Comparison of ENCODE assay signal across 7 cellular contexts in the genomic region with DNA sequence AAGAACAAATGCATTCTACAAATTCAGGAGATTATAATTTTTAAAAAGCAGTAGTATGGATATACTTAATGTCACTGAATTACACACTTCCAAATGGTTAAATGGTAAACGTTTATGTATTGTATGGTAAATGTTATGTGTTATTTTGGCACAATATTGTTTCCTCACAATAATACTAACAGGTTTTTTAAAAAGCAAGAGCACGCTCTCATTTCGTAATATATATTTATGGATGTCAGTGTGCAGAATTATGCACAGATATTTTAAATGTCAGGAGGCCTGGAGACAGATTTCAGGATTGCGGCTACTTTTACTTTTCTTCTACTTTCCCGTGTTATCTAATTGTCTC. TPM values are rescaled to one million over a fixed set of nuclear protein-coding genes. Genes with fewer than 3 reads are reported as not detected.
A peak's percentile ranks its signal among the peaks of the same experiment; 100 is the strongest.
DNase-seq lines count a peak whose midpoint lies in the region; ATAC-seq lines count a peak whose summit lies in the region.

No MANE protein-coding gene starts in this region.

- H3K36me3 ChIP-seq in iPS-20b (ENCODE audit: insufficient read depth, low read depth, low read length), result no peaks in the 10 kb centered on the region

- H3K9ac ChIP-seq in iPS-20b (ENCODE audit: low read depth, low read length), result peak overlapping the region; percentile 72; the same call in 1 of the 2 replicates

- no peak for DNase-seq in activated CD8-positive, alpha-beta T cell treated with anti-CD3 and anti-CD28 coated beads, Interleukin-2, amount 10 ng/mL, durations not matched to agents 7 days and 5 days
- DNase-seq in stimulated activated naive CD8-positive, alpha-beta T cell treated with anti-CD3 and anti-CD28 coated beads, Interleukin-15, amount 100 ng/mL, for 72 hours, result no peak
- DNase-seq in NCI-H748 (lab: John Stamatoyannopoulos, UW; ENCODE audit: unreplicated experiment), result no peak

- H3K27me3 ChIP-seq in iPS-20b (ENCODE audit: insufficient read depth, low read length), result no peaks in the 10 kb centered on the region; the same call in 1 of the 2 replicates

- POLR2A ChIA-PET in activated CD8-positive, alpha-beta T cell treated with anti-CD3 and anti-CD28 coated beads, Interleukin-2, amount 10 ng/mL, durations not matched to agents 7 days and 5 days (lab: Charles Lee), result interaction anchor here (0.9 kb wide), 1 partner anchor 37 kb away, joined by 5 read pairs; no protein-coding TSS in a partner anchor

- H3K4me1 ChIP-seq in iPS-20b (ENCODE audit: insufficient read depth, low read length), result peaks cover 6% of the 10 kb centered on the region; the same call in 1 of the 2 replicates

- no peaks in the 10 kb centered on the region for H3K9me3 ChIP-seq in iPS-20b (ENCODE audit: insufficient read depth, low read depth, low read length)

- CTCF ChIA-PET in activated CD8-positive, alpha-beta T cell treated with anti-CD3 and anti-CD28 coated beads, Interleukin-2, amount 10 ng/mL, durations not matched to agents 7 days and 5 days (lab: Charles Lee), result interaction anchor here (1.6 kb wide), 1 partner anchor 15 kb away, joined by 3 read pairs; no protein-coding TSS in a partner anchor

- H3K27me3 Mint-ChIP-seq in activated CD8-positive, alpha-beta T cell treated with anti-CD3 and anti-CD28 coated beads, Interleukin-2, amount 10 ng/mL, durations not matched to agents 7 days and 5 days (ENCODE audit: low read depth), result no peaks in the 10 kb centered on the region
- H3K27me3 Mint-ChIP-seq in stimulated activated naive CD8-positive, alpha-beta T cell treated with anti-CD3 and anti-CD28 coated beads, Interleukin-15, amount 100 ng/mL, for 72 hours, result no peaks in the 10 kb centered on the region

- peaks cover 29% of the 10 kb centered on the region for H3K4me1 Mint-ChIP-seq in activated CD8-positive, alpha-beta T cell treated with anti-CD3 and anti-CD28 coated beads, Interleukin-2, amount 10 ng/mL, durations not matched to agents 7 days and 5 days (ENCODE audit: low read depth)
- peaks cover 29% of the 10 kb centered on the region for H3K4me1 Mint-ChIP-seq in stimulated activated naive CD8-positive, alpha-beta T cell treated with anti-CD3 and anti-CD28 coated beads, Interleukin-15, amount 100 ng/mL, for 72 hours

- H3K9me3 Mint-ChIP-seq in activated CD8-positive, alpha-beta T cell treated with anti-CD3 and anti-CD28 coated beads, Interleukin-2, amount 10 ng/mL, durations not matched to agents 7 days and 5 days (ENCODE audit: insufficient read depth), result no peaks in the 10 kb centered on the region
- H3K9me3 Mint-ChIP-seq in stimulated activated naive CD8-positive, alpha-beta T cell treated with anti-CD3 and anti-CD28 coated beads, Interleukin-15, amount 100 ng/mL, for 72 hours, result peaks cover 0 to 7% of the 10 kb centered on the region in 2 donors

- H3K27ac Mint-ChIP-seq in activated CD8-positive, alpha-beta T cell treated with anti-CD3 and anti-CD28 coated beads, Interleukin-2, amount 10 ng/mL, durations not matched to agents 7 days and 5 days, result peak overlapping the region; percentile 75
- peak overlapping the region in 1 of 2 donors; percentile 93 for H3K27ac Mint-ChIP-seq in stimulated activated naive CD8-positive, alpha-beta T cell treated with anti-CD3 and anti-CD28 coated beads, Interleukin-15, amount 100 ng/mL, for 72 hours

- H3K4me3 ChIP-seq in iPS-20b (ENCODE audit: low read length), result peak overlapping the region; percentile 81

- ATAC-seq in HG03378 (IDR thresholded peaks at IDR 0.05; ENCODE audit: unreplicated experiment) (peak; percentile 8), HG02623 (IDR thresholded peaks at IDR 0.05; ENCODE audit: unreplicated experiment) (no peak), HG02642 (IDR thresholded peaks at IDR 0.05; ENCODE audit: poor library complexity, unreplicated experiment) (no peak)
- no peak for ATAC-seq in activated CD8-positive, alpha-beta T cell treated with anti-CD3 and anti-CD28 coated beads, Interleukin-2, amount 10 ng/mL, durations not matched to agents 7 days and 5 days
- no peak for ATAC-seq in stimulated activated naive CD8-positive, alpha-beta T cell treated with anti-CD3 and anti-CD28 coated beads, Interleukin-15, amount 100 ng/mL, for 72 hours

- H3K36me3 Mint-ChIP-seq in activated CD8-positive, alpha-beta T cell treated with anti-CD3 and anti-CD28 coated beads, Interleukin-2, amount 10 ng/mL, durations not matched to agents 7 days and 5 days (ENCODE audit: low read depth), result peaks cover 8% of the 10 kb centered on the region

- H3K4me3 Mint-ChIP-seq in activated CD8-positive, alpha-beta T cell treated with anti-CD3 and anti-CD28 coated beads, Interleukin-2, amount 10 ng/mL, durations not matched to agents 7 days and 5 days, result peak overlapping the region; percentile 93
- H3K4me3 Mint-ChIP-seq in stimulated activated naive CD8-positive, alpha-beta T cell treated with anti-CD3 and anti-CD28 coated beads, Interleukin-15, amount 100 ng/mL, for 72 hours, result peak overlapping the region; percentile 92 to 99

- H3K27ac ChIP-seq in iPS-20b (ENCODE audit: low read length), result no peak overlapping the region

RNA-seq across cellular contexts. Expression of a gene that starts 0.5 kb away (rescaled TPM):
- 10 to 100 TPM; 25.6 to 26.7 TPM for total RNA-seq in activated CD8-positive, alpha-beta T cell treated with anti-CD3 and anti-CD28 coated beads, Interleukin-2, amount 10 ng/mL, durations not matched to agents 7 days and 5 days
